Comparison of ENCODE assay signal across 16 cellular contexts in the genomic region with DNA sequence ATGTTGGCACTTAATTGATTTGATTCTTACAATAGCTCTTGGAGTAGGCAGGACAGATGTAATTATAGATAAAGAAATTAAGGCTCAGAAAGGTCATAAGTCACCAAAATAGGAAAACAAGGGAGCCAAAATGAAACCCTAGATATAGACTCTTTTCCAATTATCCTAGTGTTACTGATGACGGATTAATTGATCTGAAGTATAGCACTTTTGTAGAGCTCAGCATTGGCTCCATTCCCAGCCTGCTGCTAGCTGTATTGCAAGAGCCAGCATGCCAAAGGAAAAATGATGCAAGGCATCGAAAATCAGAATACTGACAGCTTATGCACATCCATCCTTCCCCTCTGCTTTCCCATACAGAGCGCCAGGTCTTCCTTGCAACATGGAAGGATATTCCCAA. TPM values are rescaled to one million over a fixed set of nuclear protein-coding genes. Genes with fewer than 3 reads are reported as not detected.
A peak's percentile ranks its signal among the peaks of the same experiment; 100 is the strongest.
DNase-seq lines count a peak whose midpoint lies in the region; FAIRE-seq and TF ChIP-seq lines count a peak whose summit lies in the region.
"Had no signal": no experiment of that assay in that cellular context is flagged by ENCODE, and none has a peak within 500 bp of the region (broad histone marks: within the 10 kb centered on the region; RNA-seq: fewer than 3 reads in every experiment).

No MANE protein-coding gene starts in this region.

- H3K79me2 ChIP-seq in keratinocyte (ENCODE audit: control insufficient read depth, insufficient read depth, low read length) = no peaks in the 10 kb centered on the region

- TF ChIP-seq CTCF in BJ (IDR thresholded peaks at IDR 0.05; ENCODE audit: insufficient read depth, low read depth, low read length) (no peak), astrocyte of the spinal cord (IDR thresholded peaks at IDR 0.05; ENCODE audit: low read depth, low read length) (no peak), keratinocyte (optimal IDR thresholded peaks at IDR 0.05 in 1 of 3, IDR thresholded peaks at IDR 0.05 in 1 of 3, conservative IDR thresholded peaks at IDR 0.05 in 1 of 3; ENCODE audit: extremely low read depth in 1 of 3, insufficient read depth in 2 of 3, low read length in 3 of 3) (no peak), coronary artery (IDR thresholded peaks at IDR 0.05) (no peak), RWPE1 (conservative IDR thresholded peaks at IDR 0.05; ENCODE audit: low read depth) (no peak)

- H3K27ac ChIP-seq in keratinocyte (ENCODE audit: control insufficient read depth, insufficient read depth, low read length) (peak overlapping the region; percentile 48), coronary artery (no peak overlapping the region), RWPE1 (no peak overlapping the region)

- no peak for FAIRE-seq in keratinocyte (lab: Jason Lieb, UNC)
- FAIRE-seq: kidney had no signal

- H3K27me3 ChIP-seq in BJ (ENCODE audit: control insufficient read depth, insufficient read depth, low read length) (no peaks in the 10 kb centered on the region), keratinocyte (ENCODE audit: control insufficient read depth, extremely low read depth, insufficient read depth, low read length) (no peaks in the 10 kb centered on the region)
- H3K27me3 ChIP-seq: BE2C had no signal

- peak overlapping the region; percentile 16 for H3K4me2 ChIP-seq in keratinocyte (ENCODE audit: control insufficient read depth, extremely low read depth, insufficient read depth, low read depth, low read length)

- peaks cover 4% of the 10 kb centered on the region for H3K36me3 ChIP-seq in BJ (ENCODE audit: control insufficient read depth, insufficient read depth, low read length)
- peaks cover 19 to 25% of the 10 kb centered on the region in 2 experiments for H3K36me3 ChIP-seq in keratinocyte (ENCODE audit: control insufficient read depth in 2 of 2, extremely low read depth in 1 of 2, insufficient read depth in 2 of 2, low read length in 2 of 2)

- CTCF ChIA-PET in BJ (lab: Yijun Ruan, JAX) (interaction anchor here (1.0 to 1.2 kb wide), 3 partner anchors 9 to 21 kb away, joined by 3 to 4 read pairs (median 3); no protein-coding TSS in a partner anchor), RWPE1 (lab: Yijun Ruan, JAX) (interaction anchor here (0.5 to 1.1 kb wide), 5 partner anchors 9 to 561 kb away, joined by 3 to 5 read pairs (median 3); no protein-coding TSS in a partner anchor)

- H3K9ac ChIP-seq in keratinocyte (ENCODE audit: control insufficient read depth, extremely low read depth, insufficient read depth, low read length) = no peak overlapping the region

- peak; percentile 3 for DNase-seq in BJ (ENCODE audit: low read depth)
- DNase-seq in NCI-H1436 treated with DMSO at 0.1 percent for 48 hours (lab: John Stamatoyannopoulos, UW) = peak; percentile 30
- peak; percentile 29 for DNase-seq in astrocyte of the spinal cord (ENCODE audit: low read depth, low spot score)
- no peak for DNase-seq in keratinocyte (ENCODE audit: low read depth, low spot score)
- no peak for DNase-seq in coronary artery (ENCODE audit: low spot score)
- DNase-seq in RWPE1 (ENCODE audit: low spot score) = no peak
- DNase-seq in NCI-H510A treated with DMSO at 0.1 percent for 48 hours (lab: John Stamatoyannopoulos, UW) = no peak
- DNase-seq: activated CD4-positive, CD25-positive, alpha-beta regulatory T cell treated with anti-CD3 and anti-CD28 coated beads, Interleukin-2, amount 50 U/mL, for 72 hours; activated effector memory CD4-positive, alpha-beta T cell treated with anti-CD3 and anti-CD28 coated beads, Interleukin-2, amount 50 U/mL, for 16 hours; BE2C; cortex of kidney; DMS53; HFFc6; kidney; NCI-H345; stimulated activated CD4-positive, alpha-beta T cell treated with anti-CD3 and anti-CD28 coated beads, Interleukin-4, amount 100 ng/mL, for 4 hours had no signal

- dilution Hi-C loops in keratinocyte (cut with MboI; ENCODE audit: extremely low pct_ligation_motif_present, low sequenced_read_pairs) = no loop called here

- no peak overlapping the region for H2AFZ ChIP-seq in keratinocyte (ENCODE audit: control insufficient read depth, low read length)

- H3K9me3 ChIP-seq in keratinocyte (ENCODE audit: control insufficient read depth, low read depth, low read length) = no peaks in the 10 kb centered on the region
- H3K9me3 ChIP-seq: BE2C had no signal

- in situ Hi-C loops in astrocyte of the spinal cord (cut with HindIII; ENCODE audit: low sequenced_read_pairs) = no loop called here

- H4K20me1 ChIP-seq in keratinocyte (ENCODE audit: control insufficient read depth, extremely low read depth, insufficient read depth, low read length) = no peaks in the 10 kb centered on the region

- POLR2A ChIA-PET in BJ (lab: Charles Lee) = no interaction called here
- POLR2A ChIA-PET in RWPE1 (lab: Yijun Ruan, JAX; ENCODE audit: low non-redundant PET) = no interaction called here

- H3K4me3 ChIP-seq in BJ (ENCODE audit: low read depth, low read length) (no peak overlapping the region), astrocyte of the spinal cord (ENCODE audit: low read depth, low read length) (no peak overlapping the region), keratinocyte (ENCODE audit: control insufficient read depth in 2 of 3, extremely low read depth in 1 of 3, insufficient read depth in 2 of 3, low read depth in 1 of 3, low read length in 3 of 3) (no peak overlapping the region), coronary artery (no peak overlapping the region)

- H3K4me1 ChIP-seq in keratinocyte (ENCODE audit: control insufficient read depth, extremely low read depth, insufficient read depth, low read length) = peaks cover 6% of the 10 kb centered on the region

- H3K9me1 ChIP-seq in keratinocyte (ENCODE audit: control insufficient read depth, extremely low read depth, insufficient read depth, low read length) = no peaks in the 10 kb centered on the region

RNA-seq across cellular contexts. Expression of gene RASL10B, which starts 21.6 kb away (rescaled TPM):
- polyA plus RNA-seq in BJ (2011; rRNA removed) = 3.2 and 4.5 TPM in 2 replicates
- polyA minus RNA-seq in BJ (2011; rRNA and poly(A)+ RNA removed) = 4.1 and 8.4 TPM in 2 replicates
- 0.07 to 0.32 TPM (median 0.30 TPM) in 3 replicates for polyA plus RNA-seq in keratinocyte
- not detected for polyA plus RNA-seq in keratinocyte (2011; ENCODE audit: low read depth)
- polyA plus RNA-seq in keratinocyte (2011; cell fraction: cytosol; rRNA removed) = 0.16 and 0.34 TPM in 2 replicates
- polyA plus RNA-seq in keratinocyte (2011; cell fraction: nucleus; rRNA removed) = 0.13 and 0.31 TPM in 2 replicates
- 0.07 and 0.13 TPM in 2 replicates for polyA plus RNA-seq in keratinocyte (2012; ENCODE audit: low replicate concordance)
- polyA minus RNA-seq in keratinocyte = 0.32 to 0.96 TPM in 2 of 3 replicates, not detected in the other
- polyA minus RNA-seq in keratinocyte (2011; cell fraction: cytosol; rRNA and poly(A)+ RNA removed) = not detected
- 0.21 and 1.6 TPM in 2 replicates for polyA minus RNA-seq in keratinocyte (2011; cell fraction: nucleus; rRNA and poly(A)+ RNA removed)

RNA-seq across cellular contexts. Expression of gene GAS2L2, which starts 43.2 kb away (rescaled TPM):
- not detected in 2 replicates for polyA plus RNA-seq in BJ (2011; rRNA removed)
- polyA minus RNA-seq in BJ (2011; rRNA and poly(A)+ RNA removed) = not detected in 2 replicates
- polyA plus RNA-seq in keratinocyte = 0.02 to 0.05 TPM (median 0.05 TPM) in 3 replicates
- polyA plus RNA-seq in keratinocyte (2011; ENCODE audit: low read depth) = not detected
- 0.05 TPM in 1 of 2 replicates, not detected in the other for polyA plus RNA-seq in keratinocyte (2011; cell fraction: cytosol; rRNA removed)
- polyA plus RNA-seq in keratinocyte (2011; cell fraction: nucleus; rRNA removed) = 0.14 TPM in 1 of 2 replicates, not detected in the other
- 0.05 TPM in 1 of 2 replicates, not detected in the other for polyA plus RNA-seq in keratinocyte (2012; ENCODE audit: low replicate concordance)
- polyA minus RNA-seq in keratinocyte = not detected in 3 replicates
- polyA minus RNA-seq in keratinocyte (2011; cell fraction: cytosol; rRNA and poly(A)+ RNA removed) = not detected
- not detected in 2 replicates for polyA minus RNA-seq in keratinocyte (2011; cell fraction: nucleus; rRNA and poly(A)+ RNA removed)

RNA-seq across cellular contexts. Expression of gene C17orf50, which starts 50.8 kb away (rescaled TPM):
- not detected in 2 replicates for polyA plus RNA-seq in BJ (2011; rRNA removed)
- not detected in 2 replicates for polyA minus RNA-seq in BJ (2011; rRNA and poly(A)+ RNA removed)
- not detected in 3 replicates for polyA plus RNA-seq in keratinocyte
- not detected for polyA plus RNA-seq in keratinocyte (2011; ENCODE audit: low read depth)
- polyA plus RNA-seq in keratinocyte (2011; cell fraction: cytosol; rRNA removed) = not detected in 2 replicates
- not detected in 2 replicates for polyA plus RNA-seq in keratinocyte (2011; cell fraction: nucleus; rRNA removed)
- polyA plus RNA-seq in keratinocyte (2012; ENCODE audit: low replicate concordance) = not detected in 2 replicates
- not detected in 3 replicates for polyA minus RNA-seq in keratinocyte
- not detected for polyA minus RNA-seq in keratinocyte (2011; cell fraction: cytosol; rRNA and poly(A)+ RNA removed)
- polyA minus RNA-seq in keratinocyte (2011; cell fraction: nucleus; rRNA and poly(A)+ RNA removed) = not detected in 2 replicates

Comparison
In these comparisons a context has a peak if more than half of its experiments do, and no peak if none do; other contexts are left out.
1. DNase-seq: peak in BJ (single experiment), NCI-H1436 treated with DMSO at 0.1 percent for 48 hours (single experiment) and astrocyte of the spinal cord (single experiment); none in keratinocyte (single experiment), coronary artery (single experiment), RWPE1 (single experiment) and NCI-H510A treated with DMSO at 0.1 percent for 48 hours (single experiment).